In genomic region chr12:72133497-72134055, GRCh38 we compare ENCODE assay signal across 18 cellular contexts.
DNase-seq lines count a peak whose midpoint lies in the region; ATAC-seq and TF ChIP-seq lines count a peak whose summit lies in the region.
"Had no signal": no experiment of that assay in that cellular context is flagged by ENCODE, and none has a peak within 500 bp of the region (broad histone marks: within the 10 kb centered on the region; RNA-seq: fewer than 3 reads in every experiment).

No MANE protein-coding gene starts in this region.

- no peak overlapping the region for H3K27ac Mint-ChIP-seq in endodermal cell
- H3K27ac Mint-ChIP-seq: activated T-helper 17 cell treated with anti-CD3 and anti-CD28 coated beads, Interleukin-2, amount 50 U/mL, for 72 hours; B cell; T-helper 17 cell had no signal

- WGBS in endodermal cell (ENCODE audit: insufficient coverage in 1 of 2, insufficient read length in 1 of 2), 2 experiments = 92% methylated on average over 1 of the region's 1 CpG; no CpG with 5 or more reads in 1 of the 2 experiments

- H3K27me3 Mint-ChIP-seq in endodermal cell (ENCODE audit: insufficient read depth) = no peaks in the 10 kb centered on the region
- H3K27me3 Mint-ChIP-seq: B cell, T-helper 17 cell had no signal

- H3K9ac ChIP-seq in endodermal cell (ENCODE audit: extremely low read depth, low read length, poor library complexity, severe bottlenecking) (no peak overlapping the region), colonic mucosa (ENCODE audit: low read depth in 2 of 2, low read length in 2 of 2) (no peak overlapping the region)

- no peak overlapping the region for H3K4me3 Mint-ChIP-seq in endodermal cell
- H3K4me3 Mint-ChIP-seq: activated T-helper 17 cell treated with anti-CD3 and anti-CD28 coated beads, Interleukin-2, amount 50 U/mL, for 72 hours; B cell; T-helper 17 cell had no signal

- H3K36me3 ChIP-seq in endodermal cell (ENCODE audit: control insufficient read depth, insufficient read depth, low read length) (no peaks in the 10 kb centered on the region), colonic mucosa (no peaks in the 10 kb centered on the region)
- H3K36me3 ChIP-seq: ascending aorta, gastrocnemius medialis had no signal

- ATAC-seq in HG03342 (IDR thresholded peaks at IDR 0.05; ENCODE audit: unreplicated experiment) = no peak
- ATAC-seq: activated T-helper 17 cell treated with anti-CD3 and anti-CD28 coated beads, Interleukin-2, amount 50 U/mL, for 72 hours; gastrocnemius medialis; T-helper 17 cell had no signal

- H3K9me3 Mint-ChIP-seq in endodermal cell = no peaks in the 10 kb centered on the region
- H3K9me3 Mint-ChIP-seq: activated T-helper 17 cell treated with anti-CD3 and anti-CD28 coated beads, Interleukin-2, amount 50 U/mL, for 72 hours had no signal

- TF ChIP-seq CTCF in 22Rv1 (IDR thresholded peaks at IDR 0.05) (peak; percentile 54), NB4 (IDR thresholded peaks at IDR 0.05; ENCODE audit: low read depth, low read length) (no peak), endodermal cell (conservative IDR thresholded peaks at IDR 0.05) (peak; percentile 64), colonic mucosa (IDR thresholded peaks at IDR 0.05) (no peak)

- no peak for TF ChIP-seq POLR2A in NB4 (IDR thresholded peaks at IDR 0.05; ENCODE audit: extremely low read depth, insufficient read length)

- intact Hi-C loops in colonic mucosa (cut with DNase I) = no loop called here

- H3K4me3 ChIP-seq in NB4 (ENCODE audit: low read depth, low read length) (no peak overlapping the region), endodermal cell (ENCODE audit: low read length) (no peak overlapping the region), colonic mucosa (no peak overlapping the region)
- H3K4me3 ChIP-seq: ascending aorta, gastrocnemius medialis had no signal

- DNase-seq in ELR (ENCODE audit: low read depth) (peak; percentile 35), NB4 (ENCODE audit: low read depth) (peak; percentile 9), endodermal cell (peak; percentile 64), dermis blood vessel endothelial cell (no peak), colonic mucosa (no peak), NCI-H1105 treated with DMSO at 0.1 percent for 48 hours (lab: John Stamatoyannopoulos, UW) (no peak)
- DNase-seq: activated CD4-positive, alpha-beta T cell treated with anti-CD3 and anti-CD28 coated beads, Interleukin-2, amount 50 U/mL, for 1 hour; effector memory CD4-positive, alpha-beta T cell; gastrocnemius medialis; NCI-H2227 treated with DMSO at 0.1 percent for 48 hours; stimulated activated CD4-positive, alpha-beta T cell treated with anti-CD3 and anti-CD28 coated beads, Interleukin-2, amount 100 ng/mL, for 48 hours; stimulated activated naive CD4-positive, alpha-beta T cell treated with Interleukin-2 at 50 U/mL for 16 hours; T-helper 17 cell had no signal

- H3K9me3 ChIP-seq in endodermal cell (ENCODE audit: control insufficient read depth, low read length) = no peaks in the 10 kb centered on the region
- no peaks in the 10 kb centered on the region for H3K9me3 ChIP-seq in colonic mucosa
- H3K9me3 ChIP-seq: ascending aorta, gastrocnemius medialis had no signal

- no peak overlapping the region for H3K27ac ChIP-seq in 22Rv1
- H3K27ac ChIP-seq in endodermal cell (ENCODE audit: low read depth, low read length) = no peak overlapping the region
- H3K27ac ChIP-seq in colonic mucosa = no peak overlapping the region
- H3K27ac ChIP-seq: ascending aorta, gastrocnemius medialis had no signal

- peaks cover 2% of the 10 kb centered on the region for H3K4me1 Mint-ChIP-seq in endodermal cell
- H3K4me1 Mint-ChIP-seq: activated T-helper 17 cell treated with anti-CD3 and anti-CD28 coated beads, Interleukin-2, amount 50 U/mL, for 72 hours; B cell; T-helper 17 cell had no signal

- no peaks in the 10 kb centered on the region for H3K36me3 Mint-ChIP-seq in endodermal cell (ENCODE audit: low read depth)

- H3K27me3 ChIP-seq in endodermal cell (ENCODE audit: control insufficient read depth, insufficient read depth, low read length, poor library complexity, severe bottlenecking) (no peaks in the 10 kb centered on the region), colonic mucosa (no peaks in the 10 kb centered on the region)
- H3K27me3 ChIP-seq: ascending aorta, gastrocnemius medialis had no signal

- H3K4me1 ChIP-seq in endodermal cell (ENCODE audit: control insufficient read depth, insufficient read depth, low read length) = no peaks in the 10 kb centered on the region
- no peaks in the 10 kb centered on the region for H3K4me1 ChIP-seq in colonic mucosa
- H3K4me1 ChIP-seq: ascending aorta, gastrocnemius medialis had no signal

Comparison
In these comparisons a context has a peak if more than half of its experiments do, and no peak if none do; other contexts are left out.
1. CTCF ChIP-seq: peak in 22Rv1 (single experiment) and endodermal cell (single experiment); none in NB4 (single experiment) and colonic mucosa (single experiment).
2. DNase-seq: peak in ELR (single experiment), NB4 (single experiment) and endodermal cell (single experiment); none in dermis blood vessel endothelial cell (single experiment), colonic mucosa (single experiment) and NCI-H1105 treated with DMSO at 0.1 percent for 48 hours (single experiment).